ENCODE assay signal across 2 cellular contexts in genomic region chr3:170499562-170500156, GRCh38.
TF ChIP-seq lines count a peak whose summit lies in the region.

No MANE protein-coding gene starts in this region.

TF ChIP-seq in GM12878, 131 proteins besides CTCF, POLR2A, EP300 and RAD21:
- TF ChIP-seq ZBTB4 (CRISPR knock-in tag; IDR thresholded peaks at IDR 0.05) (no peak), SMC3 (IDR thresholded peaks at IDR 0.05; ENCODE audit: borderline replicate concordance, low read length) (peak; percentile 31; the same call in 1 of the 2 replicates)

TF ChIP-seq in HepG2, 621 proteins besides CTCF, POLR2A, EP300 and RAD21 (continued from another document and continues in another):
- peak; percentile 87 for TF ChIP-seq CEBPB (IDR thresholded peaks at IDR 0.05; ENCODE audit: borderline replicate concordance, low read depth, low read length)
- TF ChIP-seq SMC3 (IDR thresholded peaks at IDR 0.05; ENCODE audit: low read length): peak; percentile 93
- peak; percentile 60 for TF ChIP-seq ZNF614 (CRISPR knock-in tag; IDR thresholded peaks at IDR 0.05; ENCODE audit: borderline replicate concordance)
- TF ChIP-seq ATF7-NPFF (CRISPR knock-in tag; IDR thresholded peaks at IDR 0.05; ENCODE audit: low read depth): no peak
- TF ChIP-seq ELF3 (CRISPR knock-in tag; IDR thresholded peaks at IDR 0.05): peak; percentile 30; the same call in 1 of the 2 replicates
- TF ChIP-seq KAT8 (CRISPR knock-in tag; IDR thresholded peaks at IDR 0.05): 0 out of 2 replicates have a peak, but pooled peaks have one; percentile 37
- TF ChIP-seq SALL1 (CRISPR knock-in tag; IDR thresholded peaks at IDR 0.05): peak; percentile 72
- TF ChIP-seq, protein P1, sequence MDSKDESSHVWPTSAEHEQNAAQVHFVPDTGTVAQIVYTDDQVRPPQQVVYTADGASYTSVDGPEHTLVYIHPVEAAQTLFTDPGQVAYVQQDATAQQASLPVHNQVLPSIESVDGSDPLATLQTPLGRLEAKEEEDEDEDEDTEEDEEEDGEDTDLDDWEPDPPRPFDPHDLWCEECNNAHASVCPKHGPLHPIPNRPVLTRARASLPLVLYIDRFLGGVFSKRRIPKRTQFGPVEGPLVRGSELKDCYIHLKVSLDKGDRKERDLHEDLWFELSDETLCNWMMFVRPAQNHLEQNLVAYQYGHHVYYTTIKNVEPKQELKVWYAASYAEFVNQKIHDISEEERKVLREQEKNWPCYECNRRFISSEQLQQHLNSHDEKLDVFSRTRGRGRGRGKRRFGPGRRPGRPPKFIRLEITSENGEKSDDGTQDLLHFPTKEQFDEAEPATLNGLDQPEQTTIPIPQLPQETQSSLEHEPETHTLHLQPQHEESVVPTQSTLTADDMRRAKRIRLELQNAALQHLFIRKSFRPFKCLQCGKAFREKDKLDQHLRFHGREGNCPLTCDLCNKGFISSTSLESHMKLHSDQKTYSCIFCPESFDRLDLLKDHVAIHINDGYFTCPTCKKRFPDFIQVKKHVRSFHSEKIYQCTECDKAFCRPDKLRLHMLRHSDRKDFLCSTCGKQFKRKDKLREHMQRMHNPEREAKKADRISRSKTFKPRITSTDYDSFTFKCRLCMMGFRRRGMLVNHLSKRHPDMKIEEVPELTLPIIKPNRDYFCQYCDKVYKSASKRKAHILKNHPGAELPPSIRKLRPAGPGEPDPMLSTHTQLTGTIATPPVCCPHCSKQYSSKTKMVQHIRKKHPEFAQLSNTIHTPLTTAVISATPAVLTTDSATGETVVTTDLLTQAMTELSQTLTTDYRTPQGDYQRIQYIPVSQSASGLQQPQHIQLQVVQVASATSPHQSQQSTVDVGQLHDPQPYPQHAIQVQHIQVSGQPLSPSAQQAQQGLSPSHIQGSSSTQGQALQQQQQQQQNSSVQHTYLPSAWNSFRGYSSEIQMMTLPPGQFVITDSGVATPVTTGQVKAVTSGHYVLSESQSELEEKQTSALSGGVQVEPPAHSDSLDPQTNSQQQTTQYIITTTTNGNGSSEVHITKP (CRISPR knock-in tag; IDR thresholded peaks at IDR 0.05; ENCODE audit: low read depth): peak; percentile 72; the same call in 1 of the 2 replicates
- TF ChIP-seq HCFC1 (IDR thresholded peaks at IDR 0.05; ENCODE audit: low read depth, low read length): no peak
- TF ChIP-seq YY1 (IDR thresholded peaks at IDR 0.05; ENCODE audit: insufficient read depth, insufficient replicate concordance, low read depth, low read length): peak; percentile 46
- TF ChIP-seq MEF2D (CRISPR knock-in tag; IDR thresholded peaks at IDR 0.05): 0 out of 2 replicates have a peak, but pooled peaks have one; percentile 46
- peak; percentile 62 for TF ChIP-seq ZNF501 (CRISPR knock-in tag; IDR thresholded peaks at IDR 0.05)
- TF ChIP-seq TBX2 (CRISPR knock-in tag; IDR thresholded peaks at IDR 0.05; ENCODE audit: borderline replicate concordance): peak; percentile 34; the same call in 1 of the 2 replicates
- TF ChIP-seq ZBTB33 (CRISPR knock-in tag; IDR thresholded peaks at IDR 0.05): 0 out of 2 replicates have a peak, but pooled peaks have one; percentile 14
- peak; percentile 77; the same call in 1 of the 2 replicates for TF ChIP-seq KLF11 (CRISPR knock-in tag; IDR thresholded peaks at IDR 0.05)
- 0 out of 2 replicates have a peak, but pooled peaks have one; percentile 50 for TF ChIP-seq SMAD3 (CRISPR knock-in tag; IDR thresholded peaks at IDR 0.05)
- TF ChIP-seq CEBPG (CRISPR knock-in tag; IDR thresholded peaks at IDR 0.05): peak; percentile 85
- peak; percentile 68; the same call in 1 of the 2 replicates for TF ChIP-seq POGZ (CRISPR knock-in tag; IDR thresholded peaks at IDR 0.05)
- 0 out of 2 replicates have a peak, but pooled peaks have one; percentile 56 for TF ChIP-seq NFKBIZ (CRISPR knock-in tag; IDR thresholded peaks at IDR 0.05)
- TF ChIP-seq KDM2A (CRISPR knock-in tag; IDR thresholded peaks at IDR 0.05; ENCODE audit: borderline replicate concordance, low read depth): peak; percentile 57; the same call in 1 of the 2 replicates
- TF ChIP-seq, protein P2, sequence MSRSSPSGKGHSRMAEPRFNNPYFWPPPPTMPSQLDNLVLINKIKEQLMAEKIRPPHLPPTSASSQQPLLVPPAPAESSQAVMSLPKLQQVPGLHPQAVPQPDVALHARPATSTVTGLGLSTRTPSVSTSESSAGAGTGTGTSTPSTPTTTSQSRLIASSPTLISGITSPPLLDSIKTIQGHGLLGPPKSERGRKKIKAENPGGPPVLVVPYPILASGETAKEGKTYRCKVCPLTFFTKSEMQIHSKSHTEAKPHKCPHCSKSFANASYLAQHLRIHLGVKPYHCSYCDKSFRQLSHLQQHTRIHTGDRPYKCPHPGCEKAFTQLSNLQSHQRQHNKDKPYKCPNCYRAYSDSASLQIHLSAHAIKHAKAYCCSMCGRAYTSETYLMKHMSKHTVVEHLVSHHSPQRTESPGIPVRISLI (CRISPR knock-in tag; IDR thresholded peaks at IDR 0.05; ENCODE audit: borderline replicate concordance): peak; percentile 46; the same call in 1 of the 2 replicates
- TF ChIP-seq, protein P3, sequence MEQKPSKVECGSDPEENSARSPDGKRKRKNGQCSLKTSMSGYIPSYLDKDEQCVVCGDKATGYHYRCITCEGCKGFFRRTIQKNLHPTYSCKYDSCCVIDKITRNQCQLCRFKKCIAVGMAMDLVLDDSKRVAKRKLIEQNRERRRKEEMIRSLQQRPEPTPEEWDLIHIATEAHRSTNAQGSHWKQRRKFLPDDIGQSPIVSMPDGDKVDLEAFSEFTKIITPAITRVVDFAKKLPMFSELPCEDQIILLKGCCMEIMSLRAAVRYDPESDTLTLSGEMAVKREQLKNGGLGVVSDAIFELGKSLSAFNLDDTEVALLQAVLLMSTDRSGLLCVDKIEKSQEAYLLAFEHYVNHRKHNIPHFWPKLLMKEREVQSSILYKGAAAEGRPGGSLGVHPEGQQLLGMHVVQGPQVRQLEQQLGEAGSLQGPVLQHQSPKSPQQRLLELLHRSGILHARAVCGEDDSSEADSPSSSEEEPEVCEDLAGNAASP (CRISPR knock-in tag; IDR thresholded peaks at IDR 0.05; ENCODE audit: borderline replicate concordance): 0 out of 2 replicates have a peak, but pooled peaks have one; percentile 33
- no peak for TF ChIP-seq LCORL (IDR thresholded peaks at IDR 0.05)
- peak; percentile 81 for TF ChIP-seq LCORL (CRISPR knock-in tag; IDR thresholded peaks at IDR 0.05)
- TF ChIP-seq SP140L (CRISPR knock-in tag; IDR thresholded peaks at IDR 0.05; ENCODE audit: borderline replicate concordance): no peak
- peak in 1 of 2 experiments; percentile 73; a peak in 1 of 4 replicates for TF ChIP-seq HMGXB4 (CRISPR knock-in tag; IDR thresholded peaks at IDR 0.05; ENCODE audit: borderline replicate concordance in 1 of 2, low read depth in 1 of 2)
- TF ChIP-seq ZNF484 (CRISPR knock-in tag; IDR thresholded peaks at IDR 0.05; ENCODE audit: borderline replicate concordance, low read depth): no peak
- TF ChIP-seq SAP130 (CRISPR knock-in tag; IDR thresholded peaks at IDR 0.05; ENCODE audit: low read depth): peak; percentile 26; the same call in 1 of the 2 replicates
- TF ChIP-seq NFE2L1 (CRISPR knock-in tag; IDR thresholded peaks at IDR 0.05; ENCODE audit: borderline replicate concordance): no peak
- 0 out of 2 replicates have a peak, but pooled peaks have one; percentile 18 for TF ChIP-seq GFI1 (CRISPR knock-in tag; IDR thresholded peaks at IDR 0.05; ENCODE audit: borderline replicate concordance)
- TF ChIP-seq FOXA3 (CRISPR knock-in tag; IDR thresholded peaks at IDR 0.05): peak; percentile 49
- 0 out of 2 replicates have a peak, but pooled peaks have one; percentile 45 for TF ChIP-seq RXRB (CRISPR knock-in tag; IDR thresholded peaks at IDR 0.05; ENCODE audit: borderline replicate concordance)
- TF ChIP-seq KAT7 (CRISPR knock-in tag; IDR thresholded peaks at IDR 0.05; ENCODE audit: borderline replicate concordance): 0 out of 2 replicates have a peak, but pooled peaks have one; percentile 42
- peak; percentile 69 for TF ChIP-seq ERF (CRISPR knock-in tag; IDR thresholded peaks at IDR 0.05)
- TF ChIP-seq HNF1B (CRISPR knock-in tag; IDR thresholded peaks at IDR 0.05): peak; percentile 59; the same call in 1 of the 2 replicates
- no peak for TF ChIP-seq ZNF230 (CRISPR knock-in tag; IDR thresholded peaks at IDR 0.05)
- TF ChIP-seq HMGA1 (CRISPR knock-in tag; conservative IDR thresholded peaks at IDR 0.05): no peak
- TF ChIP-seq NKX3-1 (CRISPR knock-in tag; IDR thresholded peaks at IDR 0.05): no peak
- TF ChIP-seq NBN (conservative IDR thresholded peaks at IDR 0.05): no peak
- TF ChIP-seq RNF2 (conservative IDR thresholded peaks at IDR 0.05; ENCODE audit: low read depth): no peak
- peak; percentile 32; the same call in 1 of the 2 replicates for TF ChIP-seq IKZF5 (CRISPR knock-in tag; IDR thresholded peaks at IDR 0.05)
- TF ChIP-seq, protein P4, sequence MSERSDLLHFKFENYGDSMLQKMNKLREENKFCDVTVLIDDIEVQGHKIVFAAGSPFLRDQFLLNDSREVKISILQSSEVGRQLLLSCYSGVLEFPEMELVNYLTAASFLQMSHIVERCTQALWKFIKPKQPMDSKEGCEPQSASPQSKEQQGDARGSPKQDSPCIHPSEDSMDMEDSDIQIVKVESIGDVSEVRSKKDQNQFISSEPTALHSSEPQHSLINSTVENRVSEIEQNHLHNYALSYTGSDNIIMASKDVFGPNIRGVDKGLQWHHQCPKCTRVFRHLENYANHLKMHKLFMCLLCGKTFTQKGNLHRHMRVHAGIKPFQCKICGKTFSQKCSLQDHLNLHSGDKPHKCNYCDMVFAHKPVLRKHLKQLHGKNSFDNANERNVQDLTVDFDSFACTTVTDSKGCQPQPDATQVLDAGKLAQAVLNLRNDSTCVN (CRISPR knock-in tag; IDR thresholded peaks at IDR 0.05; ENCODE audit: borderline replicate concordance): peak; percentile 88
- no peak for TF ChIP-seq ZSCAN25 (CRISPR knock-in tag; IDR thresholded peaks at IDR 0.05)
- peak; percentile 68; the same call in 1 of the 2 replicates for TF ChIP-seq ZNF331 (CRISPR knock-in tag; IDR thresholded peaks at IDR 0.05)
- TF ChIP-seq FOSL2 (CRISPR knock-in tag; IDR thresholded peaks at IDR 0.05): peak; percentile 45
- peak; percentile 46; the same call in 1 of the 2 replicates for TF ChIP-seq HDAC2 (CRISPR knock-in tag; IDR thresholded peaks at IDR 0.05)
- TF ChIP-seq MAZ (IDR thresholded peaks at IDR 0.05; ENCODE audit: borderline replicate concordance, low read depth, low read length): no peak
- TF ChIP-seq MAZ (CRISPR knock-in tag; IDR thresholded peaks at IDR 0.05; ENCODE audit: low read depth): 0 out of 2 replicates have a peak, but pooled peaks have one; percentile 25
- no peak for TF ChIP-seq GABPA (IDR thresholded peaks at IDR 0.05; ENCODE audit: low read depth, low read length)
- no peak for TF ChIP-seq GABPA (CRISPR knock-in tag; IDR thresholded peaks at IDR 0.05; ENCODE audit: low read depth)
- peak; percentile 52; the same call in 1 of the 2 replicates for TF ChIP-seq THAP11 (CRISPR knock-in tag; IDR thresholded peaks at IDR 0.05)
- TF ChIP-seq XRCC5 (optimal IDR thresholded peaks at IDR 0.05; ENCODE audit: low read length): peak; percentile 71
- peak; percentile 65 for TF ChIP-seq GATAD2A (CRISPR knock-in tag; IDR thresholded peaks at IDR 0.05)
- TF ChIP-seq ZNF580 (CRISPR knock-in tag; IDR thresholded peaks at IDR 0.05; ENCODE audit: borderline replicate concordance, low read depth): peak; percentile 58; the same call in 1 of the 2 replicates
- 0 out of 2 replicates have a peak, but pooled peaks have one; percentile 7 for TF ChIP-seq RARA (CRISPR knock-in tag; IDR thresholded peaks at IDR 0.05)
- no peak for TF ChIP-seq KLF15 (CRISPR knock-in tag; IDR thresholded peaks at IDR 0.05; ENCODE audit: borderline replicate concordance)
